Comparison of ENCODE assay signal across 20 cellular contexts in genomic region chr1:208160259-208160819, GRCh38.
DNase-seq lines count a peak whose midpoint lies in the region; TF ChIP-seq lines count a peak whose summit lies in the region.
"Had no signal": no experiment of that assay in that cellular context is flagged by ENCODE, and none has a peak within 500 bp of the region (broad histone marks: within the 10 kb centered on the region; RNA-seq: fewer than 3 reads in every experiment).

No MANE protein-coding gene starts in this region.

- intact Hi-C loops in tibial artery (cut with DNase I; ENCODE audit: low total_unique reads) (no loop called here), spleen (cut with DNase I; ENCODE audit: low total_unique reads) (no loop called here)

- H4K20me1 ChIP-seq in neural cell (ENCODE audit: insufficient read depth): peaks cover 8% of the 10 kb centered on the region
- H4K20me1 ChIP-seq: BLaER1 treated with 17β-estradiol and CSF1 and Interleukin-3, amounts not matched to agents 10 nM and 100 nM had no signal

- H3K4me1 ChIP-seq in tibial artery: peaks cover 0 to 67% (median 38%) of the 10 kb centered on the region in 4 donors
- H3K4me1 ChIP-seq in spleen: peaks cover 0 to 18% (median 0%) of the 10 kb centered on the region in 6 donors
- H3K4me1 ChIP-seq: breast epithelium had no signal

- TF ChIP-seq RAD21 in neural cell (conservative IDR thresholded peaks at IDR 0.05): no peak

- H3K9ac ChIP-seq in neural cell (ENCODE audit: low read length): no peak overlapping the region
- H3K9ac ChIP-seq: BLaER1 treated with 17β-estradiol and CSF1 and Interleukin-3, amounts not matched to agents 10 nM and 100 nM had no signal

- no peak overlapping the region for H2AFZ ChIP-seq in neural cell (ENCODE audit: low read depth, low read length)

- no peaks in the 10 kb centered on the region for H3K9me2 ChIP-seq in neural cell (ENCODE audit: insufficient read depth, low read length)

- peak overlapping the region; percentile 55 for H3K27ac ChIP-seq in neural cell (ENCODE audit: low read length)
- peak overlapping the region; percentile 30 to 36 for H3K27ac ChIP-seq in tibial artery
- no peak overlapping the region for H3K27ac ChIP-seq in spleen
- H3K27ac ChIP-seq: 22Rv1; BLaER1 treated with 17β-estradiol and CSF1 and Interleukin-3, amounts not matched to agents 10 nM and 100 nM; breast epithelium; left lung had no signal

- no peak for TF ChIP-seq EP300 in neural cell (conservative IDR thresholded peaks at IDR 0.05; ENCODE audit: poor library complexity, severe bottlenecking)

- TF ChIP-seq CTCF in neural cell (IDR thresholded peaks at IDR 0.05; ENCODE audit: poor library complexity, severe bottlenecking) (no peak), tibial artery (IDR thresholded peaks at IDR 0.05) (no peak), spleen (IDR thresholded peaks at IDR 0.05 in 8 of 11, conservative IDR thresholded peaks at IDR 0.05 in 3 of 11) (no peak)

- no peaks in the 10 kb centered on the region for H3K9me3 ChIP-seq in neural cell (ENCODE audit: low read length)
- no peaks in the 10 kb centered on the region for H3K9me3 ChIP-seq in tibial artery
- H3K9me3 ChIP-seq in spleen: no peaks in the 10 kb centered on the region
- H3K9me3 ChIP-seq: BLaER1 treated with 17β-estradiol and CSF1 and Interleukin-3, amounts not matched to agents 10 nM and 100 nM; breast epithelium; left lung; thoracic aorta had no signal

- H3F3A ChIP-seq in neural cell (ENCODE audit: insufficient read depth, low read length, poor library complexity, severe bottlenecking): no peaks in the 10 kb centered on the region

- H3K4me3 ChIP-seq in neural cell (ENCODE audit: low read length) (no peak overlapping the region), tibial artery (no peak overlapping the region), spleen (no peak overlapping the region)
- H3K4me3 ChIP-seq: BLaER1 treated with 17β-estradiol and CSF1 and Interleukin-3, amounts not matched to agents 10 nM and 100 nM; breast epithelium; left lung; thoracic aorta had no signal

- H3K79me2 ChIP-seq in neural cell (replicated peaks; ENCODE audit: insufficient read depth, low read length): no peaks in the 10 kb centered on the region

- H3K36me3 ChIP-seq in neural cell (ENCODE audit: insufficient read depth, low read length) (no peaks in the 10 kb centered on the region), tibial artery (no peaks in the 10 kb centered on the region), spleen (no peaks in the 10 kb centered on the region)
- H3K36me3 ChIP-seq: BLaER1 treated with 17β-estradiol and CSF1 and Interleukin-3, amounts not matched to agents 10 nM and 100 nM; breast epithelium; left lung; thoracic aorta had no signal

- WGBS in spleen, 5 donors: 77 to 93% (median 85%) methylated on average over 4 of the region's 4 CpGs

- no peak for TF ChIP-seq POLR2A in spleen (IDR thresholded peaks at IDR 0.05)

- peak; percentile 17 for DNase-seq in NCI-H2029 treated with DMSO at 0.1 percent for 48 hours (lab: John Stamatoyannopoulos, UW)
- DNase-seq in NCI-H2029 (lab: John Stamatoyannopoulos, UW): no peak
- peak; percentile 28 for DNase-seq in fibroblast of gingiva (ENCODE audit: low read depth)
- DNase-seq in tibial artery: peak in 1 of 2 donors; percentile 57
- DNase-seq in NCI-H1694 (lab: John Stamatoyannopoulos, UW): no peak
- DNase-seq in spleen: no peak
- no peak for DNase-seq in cerebellar nuclear complex (lab: John Stamatoyannopoulos, UW)
- DNase-seq: activated CD4-positive, alpha-beta T cell treated with anti-CD3 and anti-CD28 coated beads, Interleukin-2, amount 50 U/mL, for 4 hours; activated T-cell treated with anti-CD3 and anti-CD28 coated beads, Interleukin-2, amount 50 U/mL, for 1 hour; DMS153; left lung; natural killer cell; NCI-H187; NCI-H510A treated with DMSO at 0.1 percent for 48 hours; OCI-M1 had no signal

- H3K27me3 ChIP-seq in neural cell (ENCODE audit: insufficient read depth, low read depth, low read length): no peaks in the 10 kb centered on the region
- H3K27me3 ChIP-seq in tibial artery: no peaks in the 10 kb centered on the region
- H3K27me3 ChIP-seq in spleen (replicated peaks in 1 of 7): peaks cover 0 to 21% (median 0%) of the 10 kb centered on the region in 7 donors
- H3K27me3 ChIP-seq: BLaER1 treated with 17β-estradiol and CSF1 and Interleukin-3, amounts not matched to agents 10 nM and 100 nM; breast epithelium; left lung had no signal

- H3K4me2 ChIP-seq in neural cell (ENCODE audit: low read length): no peak overlapping the region
- H3K4me2 ChIP-seq: BLaER1 treated with 17β-estradiol and CSF1 and Interleukin-3, amounts not matched to agents 10 nM and 100 nM had no signal

TF ChIP-seq in neural cell, 6 proteins besides CTCF, POLR2A, EP300 and RAD21:
- TF ChIP-seq MXI1 (conservative IDR thresholded peaks at IDR 0.05; ENCODE audit: poor library complexity, severe bottlenecking) (no peak), EZH2 (IDR thresholded peaks at IDR 0.05; ENCODE audit: borderline replicate concordance, insufficient read depth, low read length, poor library complexity, severe bottlenecking) (no peak), REST (IDR thresholded peaks at IDR 0.05; ENCODE audit: borderline replicate concordance) (no peak), SMC3 (conservative IDR thresholded peaks at IDR 0.05; ENCODE audit: poor library complexity) (no peak), TAF1 (IDR thresholded peaks at IDR 0.05; ENCODE audit: low read depth) (no peak), POLR2AphosphoS5 (IDR thresholded peaks at IDR 0.05) (no peak)

Comparison
In these comparisons a context has a peak if more than half of its experiments do, and no peak if none do; other contexts are left out.
1. DNase-seq: peak in NCI-H2029 treated with DMSO at 0.1 percent for 48 hours (single experiment) and fibroblast of gingiva (single experiment); none in NCI-H2029 (single experiment), NCI-H1694 (single experiment), spleen (single experiment) and cerebellar nuclear complex (0 of 2).
2. H3K27ac ChIP-seq: peak in neural cell (single experiment) and tibial artery (2 of 2); none in spleen (0 of 8).